ENCODE assay signal across 9 cellular contexts in the genomic region with DNA sequence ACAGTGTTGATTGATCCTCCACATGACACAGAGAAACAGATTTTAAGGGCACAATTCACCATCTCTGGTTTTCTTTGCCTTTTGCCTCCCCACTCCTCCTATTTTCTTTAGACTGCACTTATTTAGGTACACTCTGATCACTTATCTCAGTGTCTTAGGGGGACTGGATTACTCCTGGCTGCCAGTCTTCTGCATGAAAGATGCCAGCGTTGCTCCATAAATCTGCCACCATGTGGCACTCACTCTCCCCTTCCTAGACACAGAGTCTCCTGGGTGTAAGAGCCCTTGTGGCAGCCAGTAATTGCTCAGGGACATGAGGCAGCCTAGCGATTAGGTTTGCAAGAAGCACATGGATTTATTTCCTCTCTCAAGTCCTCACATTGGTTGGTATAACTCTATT. TPM values are rescaled to one million over a fixed set of nuclear protein-coding genes. Genes with fewer than 3 reads are reported as not detected.
DNase-seq lines count a peak whose midpoint lies in the region; ATAC-seq and TF ChIP-seq lines count a peak whose summit lies in the region.
"Had no signal": no experiment of that assay in that cellular context is flagged by ENCODE, and none has a peak within 500 bp of the region (broad histone marks: within the 10 kb centered on the region; RNA-seq: fewer than 3 reads in every experiment).

No MANE protein-coding gene starts in this region.

- DNase-seq in G401 (ENCODE audit: low spot score) (peak; percentile 18), NCI-H187 treated with DMSO at 0.1 percent for 48 hours (lab: John Stamatoyannopoulos, UW) (peak; percentile 52), WERI-Rb-1 (peak; percentile 62), myocyte (ENCODE audit: low read depth) (peak; percentile 51), medulla oblongata (ENCODE audit: extremely low spot score) (no peak), NCI-H226 (no peak), body of pancreas (no peak)
- DNase-seq in stimulated activated naive CD4-positive, alpha-beta T cell treated with Interleukin-2 at 50 U/mL for 16 hours (lab: John Stamatoyannopoulos, UW), result no peak

- no peak for TF ChIP-seq POLR2A in body of pancreas (IDR thresholded peaks at IDR 0.05)

- WGBS in body of pancreas, 2 donors, result 19% methylated on average over 2 of the region's 2 CpGs

- peaks cover 15% of the 10 kb centered on the region for H3K36me3 ChIP-seq in WERI-Rb-1
- peaks cover 0 to 10% of the 10 kb centered on the region in 2 donors for H3K36me3 ChIP-seq in body of pancreas (replicated peaks in 1 of 2; ENCODE audit: insufficient read depth in 1 of 2, low read depth in 2 of 2)

- in situ Hi-C loops in G401 (cut with HindIII; ENCODE audit: low sequenced_read_pairs), result no loop called here

- TF ChIP-seq CTCF in WERI-Rb-1 (IDR thresholded peaks at IDR 0.05; ENCODE audit: low read depth, low read length) (peak; percentile 35; the same call in 1 of the 2 replicates), body of pancreas (IDR thresholded peaks at IDR 0.05) (no peak)

- no peak for ATAC-seq in body of pancreas

- no peak overlapping the region for H3K4me3 ChIP-seq in WERI-Rb-1 (ENCODE audit: low read depth, low read length)
- H3K4me3 ChIP-seq in body of pancreas, result no peak overlapping the region

- H3K27me3 ChIP-seq in WERI-Rb-1 (ENCODE audit: insufficient read depth, low read depth, severe bottlenecking) (no peaks in the 10 kb centered on the region), body of pancreas (no peaks in the 10 kb centered on the region)

- H3K4me1 ChIP-seq in body of pancreas, result no peaks in the 10 kb centered on the region

- intact Hi-C loops in body of pancreas (cut with DNase I), result no loop called here

- H3K9me3 ChIP-seq in WERI-Rb-1 (ENCODE audit: severe bottlenecking) (no peaks in the 10 kb centered on the region), body of pancreas (no peaks in the 10 kb centered on the region)

- H3K27ac ChIP-seq in WERI-Rb-1 (peak overlapping the region; percentile 43), body of pancreas (no peak overlapping the region)

RNA-seq across cellular contexts. Expression of a gene that starts 34.5 kb away (rescaled TPM):
- 2.4 and 2.7 TPM in 2 replicates for total RNA-seq in G401 (2014; rRNA removed; shearing (Covaris generic))
- 2.6 and 3.0 TPM in 2 replicates for total RNA-seq in myocyte
- polyA plus RNA-seq in myocyte (2012), result 2.0 TPM
- total RNA-seq in body of pancreas, result 10 to 100 TPM; 14.5 to 39.4 TPM
- total RNA-seq: natural killer cell treated with Interleukin-12 subunit alpha and Interleukin-12 subunit beta and Interleukin-15 and Interleukin-18, amount 100 ng/mL, for 72 hours had no signal

RNA-seq across cellular contexts. Expression of a gene that starts 42.1 kb away (rescaled TPM):
- 38.5 and 57.7 TPM in 2 replicates for total RNA-seq in G401 (2014; rRNA removed; shearing (Covaris generic))
- 20.8 and 24.3 TPM in 2 replicates for total RNA-seq in myocyte
- 9.0 TPM for polyA plus RNA-seq in myocyte (2012)
- total RNA-seq in body of pancreas, result 10 to 100 TPM; 18.4 to 22.1 TPM

Comparison
In these comparisons a context has a peak if more than half of its experiments do, and no peak if none do; other contexts are left out.
1. DNase-seq: peak in G401 (single experiment), NCI-H187 treated with DMSO at 0.1 percent for 48 hours (single experiment), WERI-Rb-1 (single experiment) and myocyte (single experiment); none in stimulated activated naive CD4-positive, alpha-beta T cell treated with Interleukin-2 at 50 U/mL for 16 hours (single experiment), medulla oblongata (single experiment), NCI-H226 (single experiment) and body of pancreas (0 of 4).